In the genomic region with DNA sequence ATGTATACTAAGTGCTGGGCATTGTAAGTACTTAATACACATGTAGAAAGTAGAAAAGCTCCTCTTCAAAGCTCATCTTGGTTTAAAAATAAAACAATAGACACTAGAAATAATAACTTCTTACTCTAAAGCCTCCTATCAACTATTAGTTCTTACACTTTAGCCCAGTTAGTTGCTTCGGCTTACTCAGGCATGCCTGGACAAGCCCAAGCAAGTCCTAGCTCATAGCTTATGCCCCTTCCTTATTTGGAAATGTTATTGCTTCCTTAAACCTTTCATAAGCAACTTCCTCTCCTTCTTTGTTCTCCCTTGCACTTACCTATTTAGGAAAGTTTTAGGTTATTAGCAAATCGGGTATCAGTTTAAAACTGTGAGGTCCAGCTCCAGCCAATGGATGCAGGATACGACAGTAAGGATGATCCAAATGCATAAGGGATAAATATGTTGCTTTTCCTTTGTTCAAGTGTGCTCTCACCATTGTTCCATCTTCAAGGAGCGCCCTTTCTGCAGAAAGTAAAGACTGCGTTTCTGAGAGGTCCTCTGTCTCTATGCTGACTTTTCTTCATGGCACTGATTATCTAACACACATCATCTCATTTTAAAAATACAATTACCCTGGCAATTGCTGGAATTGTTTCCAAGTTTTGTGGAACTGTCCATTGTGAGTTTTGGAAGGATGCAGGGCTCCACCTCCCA, we compare ENCODE assay signal across 11 cellular contexts. TPM values are rescaled to one million over a fixed set of nuclear protein-coding genes. Genes with fewer than 3 reads are reported as not detected.
DNase-seq lines count a peak whose midpoint lies in the region; ATAC-seq and TF ChIP-seq lines count a peak whose summit lies in the region.
"Had no signal": no experiment of that assay in that cellular context is flagged by ENCODE, and none has a peak within 500 bp of the region (broad histone marks: within the 10 kb centered on the region; RNA-seq: fewer than 3 reads in every experiment).

No MANE protein-coding gene starts in this region.

- no peaks in the 10 kb centered on the region for H3K27me3 Mint-ChIP-seq in activated naive CD4-positive, alpha-beta T cell treated with anti-CD3 and anti-CD28 coated beads, Interleukin-2, amount 50 U/mL, for 24 hours
- H3K27me3 Mint-ChIP-seq in WTC11 (ENCODE audit: low read depth) = no peaks in the 10 kb centered on the region
- no peaks in the 10 kb centered on the region for H3K27me3 Mint-ChIP-seq in effector memory CD8-positive, alpha-beta T cell

- 83 to 90% methylated on average over 5 of the region's 5 CpGs for WGBS in transverse colon (ENCODE audit: low coverage in 1 of 2), 2 donors

- intact Hi-C loops in transverse colon (cut with DNase I; ENCODE audit: low total_unique reads) = no loop called here

- TF ChIP-seq CTCF in WTC11 (IDR thresholded peaks at IDR 0.05) = no peak
- TF ChIP-seq CTCF in foreskin keratinocyte (conservative IDR thresholded peaks at IDR 0.05) = no peak
- TF ChIP-seq CTCF in transverse colon (IDR thresholded peaks at IDR 0.05) = no peak

- H3K4me3 ChIP-seq in transverse colon = no peak overlapping the region

- no peaks in the 10 kb centered on the region for H3K9me3 Mint-ChIP-seq in activated naive CD4-positive, alpha-beta T cell treated with anti-CD3 and anti-CD28 coated beads, Interleukin-2, amount 50 U/mL, for 24 hours
- peaks cover 32% of the 10 kb centered on the region for H3K9me3 Mint-ChIP-seq in WTC11
- no peaks in the 10 kb centered on the region for H3K9me3 Mint-ChIP-seq in effector memory CD8-positive, alpha-beta T cell

- peak overlapping the region; percentile 32 for H3K27ac Mint-ChIP-seq in activated naive CD4-positive, alpha-beta T cell treated with anti-CD3 and anti-CD28 coated beads, Interleukin-2, amount 50 U/mL, for 24 hours
- peak overlapping the region; percentile 88 for H3K27ac Mint-ChIP-seq in WTC11
- no peak overlapping the region for H3K27ac Mint-ChIP-seq in effector memory CD8-positive, alpha-beta T cell

- H3K4me1 ChIP-seq in foreskin keratinocyte (peaks cover 19% of the 10 kb centered on the region), transverse colon (peaks cover 3 to 55% (median 20%) of the 10 kb centered on the region in 4 donors)

- peaks cover 33% of the 10 kb centered on the region for H3K36me3 Mint-ChIP-seq in activated naive CD4-positive, alpha-beta T cell treated with anti-CD3 and anti-CD28 coated beads, Interleukin-2, amount 50 U/mL, for 24 hours
- peaks cover 50% of the 10 kb centered on the region for H3K36me3 Mint-ChIP-seq in WTC11
- H3K36me3 Mint-ChIP-seq in effector memory CD8-positive, alpha-beta T cell (ENCODE audit: insufficient read depth) = no peaks in the 10 kb centered on the region

- peaks cover 87% of the 10 kb centered on the region for H3K4me1 Mint-ChIP-seq in activated naive CD4-positive, alpha-beta T cell treated with anti-CD3 and anti-CD28 coated beads, Interleukin-2, amount 50 U/mL, for 24 hours
- H3K4me1 Mint-ChIP-seq in WTC11 = peaks cover 84% of the 10 kb centered on the region
- peaks cover 34 to 74% of the 10 kb centered on the region in 2 donors for H3K4me1 Mint-ChIP-seq in effector memory CD8-positive, alpha-beta T cell (ENCODE audit: low read depth in 2 of 2)

- H3K36me3 ChIP-seq in transverse colon = no peaks in the 10 kb centered on the region

- H3K4me3 Mint-ChIP-seq in activated naive CD4-positive, alpha-beta T cell treated with anti-CD3 and anti-CD28 coated beads, Interleukin-2, amount 50 U/mL, for 24 hours = no peak overlapping the region
- H3K4me3 Mint-ChIP-seq in WTC11 = no peak overlapping the region
- no peak overlapping the region for H3K4me3 Mint-ChIP-seq in effector memory CD8-positive, alpha-beta T cell

- TF ChIP-seq EP300 in transverse colon (IDR thresholded peaks at IDR 0.05; ENCODE audit: low read depth) = no peak

- in situ Hi-C loops in transverse colon (cut with MboI; ENCODE audit: low pct_ligation_motif_present in 1 of 4, low pct_unique_long_range_greater_than_20kb in 1 of 4, low sequenced_read_pairs in 3 of 4) = no loop called here

- TF ChIP-seq POLR2A in transverse colon (IDR thresholded peaks at IDR 0.05) = no peak

- no peak for DNase-seq in activated naive CD4-positive, alpha-beta T cell treated with anti-CD3 and anti-CD28 coated beads, Interleukin-2, amount 50 U/mL, for 16 hours
- DNase-seq in WTC11 (ENCODE audit: low spot score) (no peak), foreskin keratinocyte (peak; percentile 55 to 75), transverse colon (no peak)
- DNase-seq in effector memory CD8-positive, alpha-beta T cell = no peak
- DNase-seq: activated T-cell treated with anti-CD3 and anti-CD28 coated beads, Interleukin-2, amount 50 U/mL, for 48 hours; DMS153; stimulated activated CD4-positive, alpha-beta T cell treated with anti-CD3 and anti-CD28 coated beads, Interleukin-1b, Interleukin-23, amount 100 ng/mL, for 48 hours had no signal

- CTCF ChIA-PET in WTC11 (lab: Charles Lee) = no interaction called here

- H3K9me3 ChIP-seq in transverse colon = no peaks in the 10 kb centered on the region

- H3K27me3 ChIP-seq in foreskin keratinocyte = no peaks in the 10 kb centered on the region
- H3K27me3 ChIP-seq in transverse colon = no peaks in the 10 kb centered on the region

- POLR2A ChIA-PET in WTC11 (lab: Charles Lee) = no interaction called here

- no peak for ATAC-seq in WTC11
- ATAC-seq in foreskin keratinocyte = no peak
- no peak for ATAC-seq in GM19395 (IDR thresholded peaks at IDR 0.05; ENCODE audit: unreplicated experiment)
- no peak for ATAC-seq in HG03139 (IDR thresholded peaks at IDR 0.05; ENCODE audit: unreplicated experiment)
- ATAC-seq in effector memory CD8-positive, alpha-beta T cell (replicated peaks) = no peak

- H3K27ac ChIP-seq in foreskin keratinocyte (no peak overlapping the region), transverse colon (peak overlapping the region; percentile 21 to 48 (median 26))

TF ChIP-seq in WTC11, 78 proteins besides CTCF, POLR2A, EP300 and RAD21:
- TF ChIP-seq SMAD3 (CRISPR knock-in tag; IDR thresholded peaks at IDR 0.05; ENCODE audit: borderline replicate concordance) = no peak
- no peak for TF ChIP-seq ZNF121 (CRISPR knock-in tag; IDR thresholded peaks at IDR 0.05)

RNA-seq across cellular contexts. Expression of a gene that starts 12.3 kb away (rescaled TPM):
- total RNA-seq in WTC11 (2021) (68.2 to 81.2 TPM (median 72.6 TPM) in 3 replicates), foreskin keratinocyte (69.1 and 72.1 TPM in 2 replicates), transverse colon (10 to 100 TPM; 28.9 to 86.2 (median 56.5) TPM)
- polyA plus RNA-seq in foreskin keratinocyte = 24.5 and 28.8 TPM in 2 replicates

RNA-seq across cellular contexts. Expression of a gene that starts 28.7 kb away (rescaled TPM):
- total RNA-seq in WTC11 (2021) = 465 to 500 TPM (median 472 TPM) in 3 replicates
- 475 and 490 TPM in 2 replicates for total RNA-seq in foreskin keratinocyte
- 478 and 491 TPM in 2 replicates for polyA plus RNA-seq in foreskin keratinocyte
- 100 to 1,000 TPM; 146 to 469 (median 349) TPM for total RNA-seq in transverse colon

Comparison
In these comparisons a context has a peak if more than half of its experiments do, and no peak if none do; other contexts are left out.
1. H3K27ac Mint-ChIP-seq: peak in activated naive CD4-positive, alpha-beta T cell treated with anti-CD3 and anti-CD28 coated beads, Interleukin-2, amount 50 U/mL, for 24 hours (single experiment) and WTC11 (single experiment); none in effector memory CD8-positive, alpha-beta T cell (0 of 2).
2. DNase-seq: peak in foreskin keratinocyte (2 of 2); none in activated naive CD4-positive, alpha-beta T cell treated with anti-CD3 and anti-CD28 coated beads, Interleukin-2, amount 50 U/mL, for 16 hours (single experiment), WTC11 (single experiment), transverse colon (single experiment) and effector memory CD8-positive, alpha-beta T cell (0 of 3).